14 cellular contexts compared by ENCODE assay signal in genomic region chr2:175432021-175432420, GRCh38.
DNase-seq lines count a peak whose midpoint lies in the region; ATAC-seq and TF ChIP-seq lines count a peak whose summit lies in the region.
"Had no signal": no experiment of that assay in that cellular context is flagged by ENCODE, and none has a peak within 500 bp of the region (broad histone marks: within the 10 kb centered on the region; RNA-seq: fewer than 3 reads in every experiment).

No MANE protein-coding gene starts in this region.

- no peak overlapping the region for H3K4me3 Mint-ChIP-seq in endodermal cell
- H3K4me3 Mint-ChIP-seq: activated naive CD8-positive, alpha-beta T cell treated with anti-CD3 and anti-CD28 coated beads, Interleukin-2, amount 10 ng/mL, durations not matched to agents 7 days and 5 days; effector memory CD8-positive, alpha-beta T cell had no signal

- 73 to 86% methylated on average over 4 to 5 of the region's 5 CpGs for WGBS in endodermal cell (ENCODE audit: insufficient coverage in 1 of 2, insufficient read length in 1 of 2), 2 experiments

- peaks cover 20% of the 10 kb centered on the region for H3K9me3 ChIP-seq in endodermal cell (ENCODE audit: control insufficient read depth, low read length)

- H3K27me3 ChIP-seq in endodermal cell (ENCODE audit: control insufficient read depth, insufficient read depth, low read length, poor library complexity, severe bottlenecking): no peaks in the 10 kb centered on the region

- H3K4me1 Mint-ChIP-seq in endodermal cell: no peaks in the 10 kb centered on the region
- H3K4me1 Mint-ChIP-seq: activated naive CD8-positive, alpha-beta T cell treated with anti-CD3 and anti-CD28 coated beads, Interleukin-2, amount 10 ng/mL, durations not matched to agents 7 days and 5 days had no signal

- no peak overlapping the region for H3K9ac ChIP-seq in endodermal cell (ENCODE audit: extremely low read depth, low read length, poor library complexity, severe bottlenecking)

- DNase-seq in COLO829 (ENCODE audit: low spot score) (peak; percentile 71), NCI-H146 treated with DMSO at 0.1 percent for 48 hours (lab: John Stamatoyannopoulos, UW; ENCODE audit: unreplicated experiment) (peak; percentile 91), NCI-H510A (lab: John Stamatoyannopoulos, UW) (peak; percentile 59), endodermal cell (no peak), NOMO-1 treated with dmso at 0.1 percent for 144 hours (lab: John Stamatoyannopoulos, UW; ENCODE audit: unreplicated experiment) (no peak)
- DNase-seq: activated CD8-positive, alpha-beta memory T cell treated with anti-CD3 and anti-CD28 coated beads, Interleukin-2, amount 50 U/mL, for 48 hours; activated naive CD8-positive, alpha-beta T cell treated with anti-CD3 and anti-CD28 coated beads, Interleukin-2, amount 10 ng/mL, durations not matched to agents 7 days and 5 days; central memory CD4-positive, alpha-beta T cell; effector memory CD8-positive, alpha-beta T cell; substantia nigra had no signal

- no peak overlapping the region for H3K4me3 ChIP-seq in endodermal cell (ENCODE audit: low read length)
- H3K4me3 ChIP-seq: GM12878 had no signal

- no peak for ATAC-seq in GM21390 (IDR thresholded peaks at IDR 0.05; ENCODE audit: unreplicated experiment)
- no peak for ATAC-seq in GM18519 (IDR thresholded peaks at IDR 0.05; ENCODE audit: low FRiP score, unreplicated experiment)
- no peak for ATAC-seq in HG03175 (IDR thresholded peaks at IDR 0.05; ENCODE audit: unreplicated experiment)
- ATAC-seq: effector memory CD8-positive, alpha-beta T cell had no signal

- peaks cover 3% of the 10 kb centered on the region for H3K27me3 Mint-ChIP-seq in endodermal cell (ENCODE audit: insufficient read depth)
- H3K27me3 Mint-ChIP-seq: effector memory CD8-positive, alpha-beta T cell had no signal

- no peaks in the 10 kb centered on the region for H3K36me3 ChIP-seq in endodermal cell (ENCODE audit: control insufficient read depth, insufficient read depth, low read length)

- no peak overlapping the region for H3K27ac Mint-ChIP-seq in endodermal cell
- H3K27ac Mint-ChIP-seq: activated naive CD8-positive, alpha-beta T cell treated with anti-CD3 and anti-CD28 coated beads, Interleukin-2, amount 10 ng/mL, durations not matched to agents 7 days and 5 days; effector memory CD8-positive, alpha-beta T cell had no signal

- H3K4me1 ChIP-seq in endodermal cell (ENCODE audit: control insufficient read depth, insufficient read depth, low read length): no peaks in the 10 kb centered on the region

- no peak for TF ChIP-seq CTCF in endodermal cell (conservative IDR thresholded peaks at IDR 0.05)

- H3K27ac ChIP-seq in endodermal cell (ENCODE audit: low read depth, low read length): peak overlapping the region; percentile 95

- H3K36me3 Mint-ChIP-seq in endodermal cell (ENCODE audit: low read depth): no peaks in the 10 kb centered on the region
- H3K36me3 Mint-ChIP-seq: activated naive CD8-positive, alpha-beta T cell treated with anti-CD3 and anti-CD28 coated beads, Interleukin-2, amount 10 ng/mL, durations not matched to agents 7 days and 5 days had no signal

- peaks cover 20% of the 10 kb centered on the region for H3K9me3 Mint-ChIP-seq in endodermal cell
- H3K9me3 Mint-ChIP-seq: effector memory CD8-positive, alpha-beta T cell had no signal

Comparison
In these comparisons a context has a peak if more than half of its experiments do, and no peak if none do; other contexts are left out.
1. DNase-seq: peak in COLO829 (single experiment), NCI-H146 treated with DMSO at 0.1 percent for 48 hours (single experiment) and NCI-H510A (single experiment); none in endodermal cell (single experiment) and NOMO-1 treated with dmso at 0.1 percent for 144 hours (single experiment).